ENCODE assay signal across 8 cellular contexts in the genomic region with DNA sequence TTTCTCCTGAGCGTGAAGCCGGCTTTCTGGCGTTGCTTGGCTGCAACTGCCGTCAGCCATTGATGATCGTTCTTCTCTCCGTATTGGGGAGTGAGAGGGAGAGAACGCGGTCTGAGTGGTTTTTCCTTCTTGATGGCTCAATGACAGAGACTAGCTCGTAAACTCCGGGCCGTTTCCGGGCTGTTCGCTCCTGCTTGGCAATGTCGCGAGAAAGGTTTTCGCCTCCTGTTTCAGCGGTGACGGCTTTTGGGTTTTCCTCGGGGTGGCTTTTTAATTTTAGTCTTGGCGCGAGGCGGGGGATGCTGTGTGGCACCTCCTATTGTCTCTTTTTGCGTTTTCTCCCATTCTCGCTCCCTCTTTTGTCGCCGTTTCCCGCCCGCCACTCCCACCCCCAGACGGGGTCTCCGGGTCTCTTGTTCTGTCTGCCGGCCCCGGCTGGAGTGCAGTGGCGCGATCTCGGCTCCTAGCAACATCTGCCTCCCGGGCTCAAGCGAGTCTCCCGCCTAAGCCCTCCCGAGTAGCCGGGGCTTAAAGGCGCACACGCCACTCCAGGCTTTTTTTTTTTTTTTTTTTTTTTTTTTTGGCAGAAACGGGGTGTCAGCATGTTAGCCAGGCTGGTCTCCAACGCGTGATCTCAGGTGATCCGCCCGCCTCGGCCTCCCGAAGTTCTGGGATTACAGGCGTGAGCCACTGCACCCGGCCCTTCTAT. TPM values are rescaled to one million over a fixed set of nuclear protein-coding genes. Genes with fewer than 3 reads are reported as not detected.
DNase-seq lines count a peak whose midpoint lies in the region; ATAC-seq, FAIRE-seq and TF ChIP-seq lines count a peak whose summit lies in the region.
"Not testable (repeated sequence)": the region's sequence is repeated elsewhere in the genome, so short reads cannot be mapped to it uniquely, and the experiment has no call there.

No MANE protein-coding gene starts in this region.

- not testable (repeated sequence) for H2AFZ ChIP-seq in endothelial cell of umbilical vein (ENCODE audit: low read depth, low read length)

- H3K4me2 ChIP-seq in endothelial cell of umbilical vein (ENCODE audit: insufficient read depth, low read length) = not testable (repeated sequence)

- not testable (repeated sequence) for H3K79me2 ChIP-seq in endothelial cell of umbilical vein (ENCODE audit: control insufficient read depth, insufficient read depth, low read length)

- CTCF ChIA-PET in endothelial cell of umbilical vein (lab: Charles Lee) = not testable (repeated sequence)

- DNase-seq in activated T-helper 1 cell treated with Interleukin-2 at 50 U/mL for 16 hours (ENCODE audit: low read depth) (peak; percentile 60), mucosa of descending colon (peak; percentile 52 to 74 (median 72)), testis (peak; percentile 43)
- DNase-seq in endothelial cell of umbilical vein (ENCODE audit: low read depth, low spot score) = not testable (repeated sequence)

- H3K27ac ChIP-seq in endothelial cell of umbilical vein (ENCODE audit: insufficient read depth, low read depth, low read length) = not testable (repeated sequence)
- peak overlapping the region in 1 of 2 donors; percentile 59 for H3K27ac ChIP-seq in testis

- not testable (repeated sequence) for H3K4me3 ChIP-seq in endothelial cell of umbilical vein (replicated peaks in 1 of 3; ENCODE audit: insufficient read depth in 1 of 3, low read depth in 1 of 3, low read length in 3 of 3); mucosa of descending colon; testis

- H3K27me3 ChIP-seq in endothelial cell of umbilical vein (ENCODE audit: control insufficient read depth in 2 of 2, insufficient read depth in 2 of 2, low read length in 2 of 2); testis: not testable (repeated sequence)

- dilution Hi-C loops in endothelial cell of umbilical vein (cut with MboI; ENCODE audit: extremely low pct_ligation_motif_present, low sequenced_read_pairs) = not testable (repeated sequence)

- H3K4me1 ChIP-seq in endothelial cell of umbilical vein (ENCODE audit: control insufficient read depth, extremely low read depth, insufficient read depth, low read length); mucosa of descending colon (ENCODE audit: low read depth); testis: not testable (repeated sequence)

- not testable (repeated sequence) for H3K9ac ChIP-seq in endothelial cell of umbilical vein (replicated peaks; ENCODE audit: extremely low read depth, insufficient read depth, low read length)

- not testable (repeated sequence) for FAIRE-seq in endothelial cell of umbilical vein (lab: Jason Lieb, UNC)

- not testable (repeated sequence) for H3K9me3 ChIP-seq in endothelial cell of umbilical vein (replicated peaks; ENCODE audit: control insufficient read depth, insufficient read depth, low read length); mucosa of descending colon; testis

- not testable (repeated sequence) for H4K20me1 ChIP-seq in endothelial cell of umbilical vein (replicated peaks; ENCODE audit: control insufficient read depth, extremely low read depth, insufficient read depth, low read length)

- TSS peak; percentile 100 for BruUV-seq in endothelial cell of umbilical vein (replicated peaks; lab: Mats Ljungman, UMichigan)

- TF ChIP-seq POLR2A in Raji (IDR thresholded peaks at IDR 0.05; ENCODE audit: insufficient read depth, low read depth, low read length) = peak; percentile 46
- not testable (repeated sequence) for TF ChIP-seq POLR2A in endothelial cell of umbilical vein (IDR thresholded peaks at IDR 0.05; ENCODE audit: low read depth, low read length); testis (IDR thresholded peaks at IDR 0.05)

- WGBS in testis, 2 donors = 1% methylated on average over 25 of the region's 51 CpGs; no CpG with 5 or more reads in 1 of the 2 donors

- not testable (repeated sequence) for H3K9me1 ChIP-seq in endothelial cell of umbilical vein (replicated peaks; ENCODE audit: control insufficient read depth, extremely low read depth, insufficient read depth, low read length)

- POLR2A ChIA-PET in endothelial cell of umbilical vein (lab: Charles Lee) = not testable (repeated sequence)

- intact Hi-C loops in endothelial cell of umbilical vein (cut with micrococcal nuclease); mucosa of descending colon (cut with DNase I, micrococcal nuclease); testis (cut with DNase I; ENCODE audit: low total_unique reads): not testable (repeated sequence)

- TF ChIP-seq CTCF in endothelial cell of umbilical vein (IDR thresholded peaks at IDR 0.05; ENCODE audit: extremely low read depth in 1 of 2, insufficient read depth in 1 of 2, low read depth in 1 of 2, low read length in 2 of 2); mucosa of descending colon (IDR thresholded peaks at IDR 0.05); testis (IDR thresholded peaks at IDR 0.05): not testable (repeated sequence)

- ATAC-seq in GM18511 (IDR thresholded peaks at IDR 0.05; ENCODE audit: unreplicated experiment) = peak; percentile 63
- peak; percentile 47 for ATAC-seq in GM21447 (IDR thresholded peaks at IDR 0.05; ENCODE audit: unreplicated experiment)
- peak; percentile 32 for ATAC-seq in HG02973 (IDR thresholded peaks at IDR 0.05; ENCODE audit: unreplicated experiment)
- ATAC-seq in mucosa of descending colon = peak; percentile 61

- not testable (repeated sequence) for H3K36me3 ChIP-seq in endothelial cell of umbilical vein (ENCODE audit: control insufficient read depth in 2 of 2, extremely low read depth in 1 of 2, insufficient read depth in 2 of 2, low read length in 2 of 2); mucosa of descending colon (ENCODE audit: low read depth); testis (ENCODE audit: low read depth, missing control alignments)

RNA-seq across cellular contexts. Expression of gene GRAP, which starts 15.4 kb away (rescaled TPM):
- 43.6 and 44.5 TPM in 2 replicates for total RNA-seq in endothelial cell of umbilical vein
- 32.1 and 40.7 TPM in 2 replicates for polyA plus RNA-seq in endothelial cell of umbilical vein
- 22.5 and 26.6 TPM in 2 replicates for polyA plus RNA-seq in endothelial cell of umbilical vein (2011; cell fraction: cytosol; rRNA removed)
- 27.1 and 37.5 TPM in 2 replicates for polyA plus RNA-seq in endothelial cell of umbilical vein (2011; cell fraction: nucleus; rRNA removed)
- 15.6 and 32.2 TPM in 2 replicates for polyA plus RNA-seq in endothelial cell of umbilical vein (2012)
- polyA minus RNA-seq in endothelial cell of umbilical vein = 15.8 and 17.1 TPM in 2 replicates
- not detected for polyA minus RNA-seq in endothelial cell of umbilical vein (2011; cell fraction: cytosol; rRNA and poly(A)+ RNA removed)
- polyA minus RNA-seq in endothelial cell of umbilical vein (2011; cell fraction: nucleus; rRNA and poly(A)+ RNA removed) = 10.3 and 14.8 TPM in 2 replicates
- 1 to 10 TPM; 1.2 to 2.5 (median 1.8) TPM for total RNA-seq in mucosa of descending colon
- 1 to 10 TPM; 5.3 to 7.2 TPM for total RNA-seq in testis
- polyA plus RNA-seq in testis (ENCODE audit: insufficient read depth, low read depth, low replicate concordance) = 13.2 TPM

RNA-seq across cellular contexts. Expression of gene FAM83G, which starts 57.6 kb away (rescaled TPM):
- total RNA-seq in endothelial cell of umbilical vein (10.9 and 11.1 TPM in 2 replicates), mucosa of descending colon (10 to 100 TPM; 18.9 to 40.4 (median 29.1) TPM), testis (1 to 10 TPM; 4.6 to 4.7 TPM)
- polyA plus RNA-seq in endothelial cell of umbilical vein (7.0 and 8.2 TPM in 2 replicates), testis (ENCODE audit: insufficient read depth, low read depth, low replicate concordance) (2.5 TPM)
- 5.4 and 6.6 TPM in 2 replicates for polyA plus RNA-seq in endothelial cell of umbilical vein (2011; cell fraction: cytosol; rRNA removed)
- 10.4 and 10.9 TPM in 2 replicates for polyA plus RNA-seq in endothelial cell of umbilical vein (2011; cell fraction: nucleus; rRNA removed)
- 8.6 and 10.0 TPM in 2 replicates for polyA plus RNA-seq in endothelial cell of umbilical vein (2012)
- polyA minus RNA-seq in endothelial cell of umbilical vein = 7.3 and 8.5 TPM in 2 replicates
- polyA minus RNA-seq in endothelial cell of umbilical vein (2011; cell fraction: cytosol; rRNA and poly(A)+ RNA removed) = 12.8 TPM
- 6.1 and 8.1 TPM in 2 replicates for polyA minus RNA-seq in endothelial cell of umbilical vein (2011; cell fraction: nucleus; rRNA and poly(A)+ RNA removed)
